In genomic region chr1:5994713-5995621, GRCh38 we compare ENCODE assay signal across 7 cellular contexts. TPM values are rescaled to one million over a fixed set of nuclear protein-coding genes. Genes with fewer than 3 reads are reported as not detected.
DNase-seq lines count a peak whose midpoint lies in the region; ATAC-seq and TF ChIP-seq lines count a peak whose summit lies in the region.

No MANE protein-coding gene starts in this region.

- H3K9ac ChIP-seq in OCI-LY1 (ENCODE audit: low read length) = no peak overlapping the region; the same call in 1 of the 2 replicates

- intact Hi-C loops in lower lobe of right lung (cut with DNase I) = no loop called here

- H3K27ac Mint-ChIP-seq in activated T-cell treated with anti-CD3 and anti-CD28 coated beads, Interleukin-2, amount 50 U/mL, for 72 hours = peak overlapping the region; percentile 85

- H3K27me3 Mint-ChIP-seq in activated T-cell treated with anti-CD3 and anti-CD28 coated beads, Interleukin-2, amount 50 U/mL, for 72 hours (ENCODE audit: low read depth) = no peaks in the 10 kb centered on the region

- peaks cover 0 to 6% of the 10 kb centered on the region in 2 donors for H3K36me3 Mint-ChIP-seq in activated T-cell treated with anti-CD3 and anti-CD28 coated beads, Interleukin-2, amount 50 U/mL, for 72 hours (ENCODE audit: insufficient read depth in 2 of 2)

- H2AFZ ChIP-seq in OCI-LY1 (ENCODE audit: low read length) = no peak overlapping the region

- H3K4me1 ChIP-seq in OCI-LY1 (ENCODE audit: insufficient read depth, low read length, severe bottlenecking) (peaks cover 26% of the 10 kb centered on the region), lower lobe of right lung (peaks cover 28% of the 10 kb centered on the region), thoracic aorta (ENCODE audit: control insufficient read depth in 1 of 2, low read depth in 2 of 2) (peaks cover 7 to 23% of the 10 kb centered on the region in 2 donors)

- peak overlapping the region; percentile 94 for H3K4me3 ChIP-seq in OCI-LY1 (ENCODE audit: low read depth, low read length, poor library complexity, severe bottlenecking)
- peak overlapping the region; percentile 13 for H3K4me3 ChIP-seq in lower lobe of right lung
- peak overlapping the region; percentile 14 for H3K4me3 ChIP-seq in thoracic aorta

- no peaks in the 10 kb centered on the region for H3K9me2 ChIP-seq in OCI-LY1 (ENCODE audit: low read depth, low read length)

- no peaks in the 10 kb centered on the region for H3K9me3 Mint-ChIP-seq in activated T-cell treated with anti-CD3 and anti-CD28 coated beads, Interleukin-2, amount 50 U/mL, for 72 hours

- TF ChIP-seq CTCF in OCI-LY1 (IDR thresholded peaks at IDR 0.05; ENCODE audit: low read length) (no peak), lower lobe of right lung (IDR thresholded peaks at IDR 0.05) (no peak), thoracic aorta (IDR thresholded peaks at IDR 0.05) (no peak)

- ATAC-seq in activated T-cell treated with anti-CD3 and anti-CD28 coated beads, Interleukin-2, amount 50 U/mL, for 72 hours (replicated peaks in 1 of 2) = peak; percentile 11 to 37
- ATAC-seq in lower lobe of right lung (no peak), thoracic aorta (ENCODE audit: insufficient number of reproducible peaks, low FRiP score, low read depth) (no peak), HG02571 (IDR thresholded peaks at IDR 0.05; ENCODE audit: unreplicated experiment) (no peak), HG02870 (IDR thresholded peaks at IDR 0.05; ENCODE audit: unreplicated experiment) (no peak)

- peak; percentile 62 to 69 for DNase-seq in activated T-cell treated with anti-CD3 and anti-CD28 coated beads, Interleukin-2, amount 50 U/mL, for 72 hours
- DNase-seq in lower lobe of right lung = peak; percentile 45
- no peak for DNase-seq in thoracic aorta (ENCODE audit: low spot score)
- DNase-seq in inferior parietal cortex (ENCODE audit: extremely low spot score) = no peak

- H3K9me3 ChIP-seq in OCI-LY1 (ENCODE audit: low read length) (no peaks in the 10 kb centered on the region), lower lobe of right lung (no peaks in the 10 kb centered on the region), thoracic aorta (no peaks in the 10 kb centered on the region)

- peak overlapping the region; percentile 68 for H3K27ac ChIP-seq in OCI-LY1 (ENCODE audit: low read depth, low read length, poor library complexity, severe bottlenecking)
- H3K27ac ChIP-seq in lower lobe of right lung = no peak overlapping the region
- no peak overlapping the region for H3K27ac ChIP-seq in thoracic aorta

- H3K27me3 ChIP-seq in OCI-LY1 (ENCODE audit: insufficient read depth, low read length) (no peaks in the 10 kb centered on the region), lower lobe of right lung (ENCODE audit: low read depth) (no peaks in the 10 kb centered on the region), thoracic aorta (replicated peaks; ENCODE audit: insufficient read depth) (no peaks in the 10 kb centered on the region)

- H3K4me3 Mint-ChIP-seq in activated T-cell treated with anti-CD3 and anti-CD28 coated beads, Interleukin-2, amount 50 U/mL, for 72 hours = peak overlapping the region; percentile 87 to 98

- H3F3A ChIP-seq in OCI-LY1 (ENCODE audit: insufficient read depth, low read length) = no peaks in the 10 kb centered on the region

- H3K4me2 ChIP-seq in OCI-LY1 (ENCODE audit: low read length) = peak overlapping the region; percentile 96

- H3K4me1 Mint-ChIP-seq in activated T-cell treated with anti-CD3 and anti-CD28 coated beads, Interleukin-2, amount 50 U/mL, for 72 hours (ENCODE audit: low read depth) = peaks cover 26% of the 10 kb centered on the region

- no peaks in the 10 kb centered on the region for H4K20me1 ChIP-seq in OCI-LY1 (ENCODE audit: insufficient read depth, low read length)

- no peaks in the 10 kb centered on the region for H3K79me2 ChIP-seq in OCI-LY1 (ENCODE audit: insufficient read depth, low read length)

- no peaks in the 10 kb centered on the region for H3K36me3 ChIP-seq in OCI-LY1 (ENCODE audit: insufficient read depth, low read length)
- no peaks in the 10 kb centered on the region for H3K36me3 ChIP-seq in lower lobe of right lung
- H3K36me3 ChIP-seq in thoracic aorta = no peaks in the 10 kb centered on the region

RNA-seq across cellular contexts. Expression of gene NPHP4, which starts 2.7 kb away (rescaled TPM):
- 10 to 100 TPM; 12.3 to 14.5 TPM for total RNA-seq in activated T-cell treated with anti-CD3 and anti-CD28 coated beads, Interleukin-2, amount 50 U/mL, for 72 hours
- 16.1 TPM for total RNA-seq in lower lobe of right lung
- total RNA-seq in thoracic aorta = 10 to 100 TPM; 11.4 to 15.1 TPM

RNA-seq across cellular contexts. Expression of gene KCNAB2, which starts 50.7 kb away (rescaled TPM):
- total RNA-seq in activated T-cell treated with anti-CD3 and anti-CD28 coated beads, Interleukin-2, amount 50 U/mL, for 72 hours = 100 to 1,000 TPM; 210 to 232 TPM
- total RNA-seq in lower lobe of right lung (119 TPM), thoracic aorta (10 to 100 TPM; 14.0 to 36.1 TPM)

Comparison
In these comparisons a context has a peak if more than half of its experiments do, and no peak if none do; other contexts are left out.
1. H3K4me3 ChIP-seq: peak in every context shown above with its lines; median percentile 94 in OCI-LY1; 14 in thoracic aorta; 13 in lower lobe of right lung.
2. ATAC-seq: peak in activated T-cell treated with anti-CD3 and anti-CD28 coated beads, Interleukin-2, amount 50 U/mL, for 72 hours (2 of 2); none in lower lobe of right lung (0 of 2), thoracic aorta (single experiment), HG02571 (single experiment) and HG02870 (single experiment).
3. DNase-seq: peak in activated T-cell treated with anti-CD3 and anti-CD28 coated beads, Interleukin-2, amount 50 U/mL, for 72 hours (2 of 2) and lower lobe of right lung (single experiment); none in thoracic aorta (single experiment) and inferior parietal cortex (single experiment).